Comparison of ENCODE assay signal across 8 cellular contexts in the genomic region with DNA sequence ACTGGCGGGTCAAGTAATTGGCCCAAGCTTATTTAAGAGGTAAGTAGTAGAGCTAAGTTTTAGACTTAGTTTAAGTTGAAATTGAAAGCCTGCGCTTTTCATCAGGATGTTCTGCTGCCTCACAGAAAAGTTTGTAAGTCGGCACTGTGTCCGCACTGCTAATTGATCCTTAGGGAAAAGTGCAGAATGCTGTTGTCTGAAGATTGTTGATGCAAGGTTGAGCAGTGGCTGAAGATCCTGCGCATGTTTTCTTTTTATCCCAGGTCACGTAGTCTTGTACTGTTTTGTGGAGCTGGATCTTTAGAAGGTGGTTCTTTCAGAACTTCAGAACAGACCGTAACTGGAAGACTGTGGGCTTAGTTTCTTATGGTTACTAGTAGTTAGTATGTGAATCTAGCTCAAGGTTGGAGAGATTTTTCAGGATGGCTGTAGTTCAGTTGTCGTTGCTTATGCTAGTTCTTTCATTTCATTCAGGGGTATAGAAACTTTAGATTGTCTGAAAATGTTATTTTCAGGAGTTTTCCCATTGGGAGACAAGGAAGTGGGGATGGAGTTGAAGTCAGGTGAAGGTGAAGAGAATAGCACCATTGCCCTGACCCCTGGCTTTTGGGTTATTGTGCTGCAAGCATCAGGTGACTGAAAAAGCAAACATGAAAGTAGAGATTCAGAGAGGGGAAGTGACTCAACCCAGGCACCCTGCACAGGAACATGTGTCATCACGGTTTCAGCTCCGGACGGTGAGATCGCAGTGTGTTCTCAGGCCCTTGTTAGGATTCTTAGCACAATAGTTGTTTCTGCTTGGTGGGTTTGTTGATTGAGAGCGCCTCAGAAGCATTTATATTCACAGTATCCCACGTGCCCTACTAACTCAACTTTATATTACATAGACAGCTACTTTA. TPM values are rescaled to one million over a fixed set of nuclear protein-coding genes. Genes with fewer than 3 reads are reported as not detected.
DNase-seq lines count a peak whose midpoint lies in the region; ATAC-seq and TF ChIP-seq lines count a peak whose summit lies in the region.

No MANE protein-coding gene starts in this region.

- no peak overlapping the region for H3K4me3 ChIP-seq in Caco-2 (ENCODE audit: low read depth, low read length)

- H3K27me3 Mint-ChIP-seq in Caco-2 (ENCODE audit: insufficient read depth, unreplicated experiment): no peaks in the 10 kb centered on the region
- H3K27me3 Mint-ChIP-seq in activated naive CD8-positive, alpha-beta T cell treated with anti-CD3 and anti-CD28 coated beads, Interleukin-2, amount 10 ng/mL, durations not matched to agents 7 days and 5 days: no peaks in the 10 kb centered on the region

- H3K4me1 Mint-ChIP-seq in Caco-2 (ENCODE audit: low read depth, unreplicated experiment): peaks cover 26% of the 10 kb centered on the region
- H3K4me1 Mint-ChIP-seq in activated naive CD8-positive, alpha-beta T cell treated with anti-CD3 and anti-CD28 coated beads, Interleukin-2, amount 10 ng/mL, durations not matched to agents 7 days and 5 days: peaks cover 50% of the 10 kb centered on the region

- peak overlapping the region; percentile 55 for H3K27ac Mint-ChIP-seq in Caco-2 (ENCODE audit: unreplicated experiment)
- peak overlapping the region; percentile 80 for H3K27ac Mint-ChIP-seq in activated naive CD8-positive, alpha-beta T cell treated with anti-CD3 and anti-CD28 coated beads, Interleukin-2, amount 10 ng/mL, durations not matched to agents 7 days and 5 days

- CTCF ChIA-PET in Caco-2 (lab: Charles Lee): interaction anchor here (1.0 to 2.6 kb wide), 4 partner anchors 10 to 117 kb away, joined by 3 to 15 read pairs (median 7); no protein-coding TSS in a partner anchor

- DNase-seq in Caco-2 (peak; percentile 48 to 53), GM20000 (ENCODE audit: low spot score) (peak; percentile 89), SKM-1 treated with dmso at 0.1 percent for 144 hours (lab: John Stamatoyannopoulos, UW; ENCODE audit: unreplicated experiment) (peak; percentile 78), iPS DF 19.7 (ENCODE audit: low read depth, low spot score) (peak; percentile 9), NCI-H446 treated with DMSO at 0.1 percent for 48 hours (lab: John Stamatoyannopoulos, UW) (no peak)
- peak; percentile 57 for DNase-seq in activated naive CD8-positive, alpha-beta T cell treated with anti-CD3 and anti-CD28 coated beads, Interleukin-2, amount 10 ng/mL, durations not matched to agents 7 days and 5 days
- DNase-seq in stimulated activated CD4-positive, alpha-beta T cell treated with anti-CD3 and anti-CD28 coated beads, Interleukin-1b, Interleukin-23, amount 100 ng/mL, for 24 hours (ENCODE audit: low read depth in 4 of 4, low spot score in 1 of 4): peak; percentile 37 to 58 (median 49)

- 0 out of 2 replicates have a peak, but pooled peaks cover 2% of the 10 kb centered on the region for H3K9me3 ChIP-seq in Caco-2

- TF ChIP-seq CTCF in Caco-2 (IDR thresholded peaks at IDR 0.05; ENCODE audit: insufficient read depth in 1 of 2, low read depth in 1 of 2, low read length in 1 of 2, severe bottlenecking in 1 of 2, unreplicated experiment in 1 of 2) (no peak), GM20000 (IDR thresholded peaks at IDR 0.05; ENCODE audit: extremely low read depth, missing control alignments) (no peak)

- peak; percentile 96 for ATAC-seq in HG03571 (IDR thresholded peaks at IDR 0.05; ENCODE audit: unreplicated experiment)
- ATAC-seq in activated naive CD8-positive, alpha-beta T cell treated with anti-CD3 and anti-CD28 coated beads, Interleukin-2, amount 10 ng/mL, durations not matched to agents 7 days and 5 days (ENCODE audit: low read depth): peak; percentile 98

- BruUV-seq in Caco-2 (replicated peaks; lab: Mats Ljungman, UMichigan): no TSS peak

- H3K27me3 ChIP-seq in Caco-2 (replicated peaks; ENCODE audit: control insufficient read depth, insufficient read depth, low read length): no peaks in the 10 kb centered on the region

- no peaks in the 10 kb centered on the region for H3K36me3 ChIP-seq in Caco-2 (ENCODE audit: control insufficient read depth, insufficient read depth, low read length)

- H3K4me3 Mint-ChIP-seq in Caco-2 (ENCODE audit: unreplicated experiment): peak overlapping the region; percentile 38
- H3K4me3 Mint-ChIP-seq in activated naive CD8-positive, alpha-beta T cell treated with anti-CD3 and anti-CD28 coated beads, Interleukin-2, amount 10 ng/mL, durations not matched to agents 7 days and 5 days: peak overlapping the region; percentile 64

- peaks cover 14% of the 10 kb centered on the region for H3K36me3 Mint-ChIP-seq in Caco-2 (ENCODE audit: insufficient read depth, unreplicated experiment)
- H3K36me3 Mint-ChIP-seq in activated naive CD8-positive, alpha-beta T cell treated with anti-CD3 and anti-CD28 coated beads, Interleukin-2, amount 10 ng/mL, durations not matched to agents 7 days and 5 days: peaks cover 14% of the 10 kb centered on the region

- POLR2A ChIA-PET in Caco-2 (lab: Charles Lee): interaction anchor here (1.0 kb wide), 1 partner anchor 33 kb away, joined by 3 read pairs; a partner anchor contains a TSS
- POLR2A ChIA-PET in activated naive CD8-positive, alpha-beta T cell treated with anti-CD3 and anti-CD28 coated beads, Interleukin-2, amount 10 ng/mL, durations not matched to agents 7 days and 5 days (lab: Charles Lee): interaction anchor here (1.0 to 4.5 kb wide), 7 partner anchors 8 to 117 kb away, joined by 3 to 28 read pairs (median 5); a partner anchor contains a TSS

- intact Hi-C loops in Caco-2 (cut with micrococcal nuclease; ENCODE audit: unreplicated experiment): no loop called here

- no peaks in the 10 kb centered on the region for H3K9me3 Mint-ChIP-seq in Caco-2 (ENCODE audit: unreplicated experiment)
- H3K9me3 Mint-ChIP-seq in activated naive CD8-positive, alpha-beta T cell treated with anti-CD3 and anti-CD28 coated beads, Interleukin-2, amount 10 ng/mL, durations not matched to agents 7 days and 5 days: no peaks in the 10 kb centered on the region

- H3K4me1 ChIP-seq in Caco-2: peaks cover 14% of the 10 kb centered on the region; the same call in 1 of the 2 replicates

RNA-seq across cellular contexts. Expression of a gene that starts 32.8 kb away (rescaled TPM):
- total RNA-seq in Caco-2 (2022): 48.3 and 49.6 TPM in 2 replicates
- total RNA-seq in activated naive CD8-positive, alpha-beta T cell treated with anti-CD3 and anti-CD28 coated beads, Interleukin-2, amount 10 ng/mL, durations not matched to agents 7 days and 5 days: 100 to 1,000 TPM; 198 to 220 TPM
